1 cellular context compared by ENCODE assay signal in genomic region chr2:43612944-43613343, GRCh38.
TF ChIP-seq lines count a peak whose summit lies in the region.

No MANE protein-coding gene starts in this region.

TF ChIP-seq in H1, 55 proteins besides CTCF, POLR2A, EP300 and RAD21:
- TF ChIP-seq SP4 (IDR thresholded peaks at IDR 0.05; ENCODE audit: low read length), result no peak
- no peak for TF ChIP-seq ATF2 (IDR thresholded peaks at IDR 0.05; ENCODE audit: low read length)
- TF ChIP-seq CBX8 (IDR thresholded peaks at IDR 0.05; ENCODE audit: borderline replicate concordance, low read depth, low read length), result no peak
- TF ChIP-seq JUN (IDR thresholded peaks at IDR 0.05; ENCODE audit: low read depth, low read length), result no peak
- TF ChIP-seq RNF2 (IDR thresholded peaks at IDR 0.05; ENCODE audit: borderline replicate concordance, low read depth, low read length, missing control alignments, poor library complexity, severe bottlenecking), result no peak
- no peak for TF ChIP-seq JUND (IDR thresholded peaks at IDR 0.05; ENCODE audit: low read length)
- TF ChIP-seq RFX5 (IDR thresholded peaks at IDR 0.05; ENCODE audit: borderline replicate concordance, low read depth, low read length), result no peak
- no peak for TF ChIP-seq ATF3 (IDR thresholded peaks at IDR 0.05; ENCODE audit: insufficient read depth, low read depth, low read length)
- TF ChIP-seq ASH2L (IDR thresholded peaks at IDR 0.05; ENCODE audit: low read length), result no peak
- TF ChIP-seq CHD2 (IDR thresholded peaks at IDR 0.05; ENCODE audit: low read length), result no peak
- no peak for TF ChIP-seq TEAD4 (IDR thresholded peaks at IDR 0.05; ENCODE audit: low read depth, low read length)
- TF ChIP-seq YY1 (IDR thresholded peaks at IDR 0.05; ENCODE audit: low read depth, low read length), result no peak
- TF ChIP-seq CREB1 (IDR thresholded peaks at IDR 0.05), result no peak
- TF ChIP-seq BRCA1 (IDR thresholded peaks at IDR 0.05; ENCODE audit: low read depth, low read length), result no peak
- no peak for TF ChIP-seq CTBP2 (IDR thresholded peaks at IDR 0.05; ENCODE audit: borderline replicate concordance, insufficient read depth, insufficient read length, low read length)
- TF ChIP-seq SRF (IDR thresholded peaks at IDR 0.05; ENCODE audit: low read depth, low read length), result no peak
- TF ChIP-seq CHD1 (IDR thresholded peaks at IDR 0.05; ENCODE audit: low read depth, low read length), result no peak
- TF ChIP-seq POLR2AphosphoS5 (IDR thresholded peaks at IDR 0.05; ENCODE audit: low read depth, low read length), result no peak
